In the genomic region with DNA sequence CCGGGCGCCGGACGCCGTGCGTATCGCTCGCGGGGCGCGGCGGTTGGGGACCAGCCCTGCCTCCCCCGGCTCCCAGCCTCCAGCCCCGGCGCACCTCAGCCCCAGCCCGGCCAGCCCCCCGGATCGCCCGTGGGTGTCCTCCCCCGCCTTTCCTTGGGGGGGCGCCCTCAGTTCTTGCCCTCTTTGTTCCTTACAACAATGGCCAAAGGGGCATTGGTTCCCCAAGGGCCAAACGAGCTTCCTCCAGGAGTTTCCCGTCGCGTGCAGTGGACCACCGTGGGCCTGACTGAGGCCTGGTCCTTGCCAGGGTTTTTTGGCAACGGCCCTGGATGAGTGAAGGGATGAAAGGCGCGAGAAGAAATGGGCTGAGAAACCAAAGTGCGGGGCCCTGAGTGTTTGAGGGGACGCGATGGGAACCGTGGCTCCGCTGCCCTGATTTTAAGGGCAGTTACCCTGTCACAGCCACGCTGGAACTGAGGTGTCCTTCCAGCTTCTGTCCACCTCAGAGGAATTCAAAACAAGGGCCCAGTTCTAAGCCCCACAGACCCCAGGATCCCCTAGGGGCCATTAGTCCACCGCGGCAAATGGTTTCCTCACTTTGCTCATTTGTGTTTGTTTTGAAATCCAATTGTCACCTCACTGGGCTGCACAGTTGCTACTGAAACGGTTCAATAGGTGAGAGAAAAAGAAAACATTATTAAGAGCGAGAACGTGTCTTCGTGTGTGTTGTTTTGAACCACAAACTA, we compare ENCODE assay signal across 8 cellular contexts. TPM values are rescaled to one million over a fixed set of nuclear protein-coding genes. Genes with fewer than 3 reads are reported as not detected.
A peak's percentile ranks its signal among the peaks of the same experiment; 100 is the strongest.
DNase-seq lines count a peak whose midpoint lies in the region; ATAC-seq, FAIRE-seq and TF ChIP-seq lines count a peak whose summit lies in the region.

No MANE protein-coding gene starts in this region.

- TF ChIP-seq POLR2A in K562 (conservative IDR thresholded peaks at IDR 0.05): no peak

- no peaks in the 10 kb centered on the region for H3K79me2 ChIP-seq in K562 (ENCODE audit: control insufficient read depth, insufficient read depth, low read length)

- WGBS in K562 (ENCODE audit: insufficient coverage, low coverage, missing lambda C conversion rate): 20% methylated on average over 30 of the region's 41 CpGs
- WGBS in thymus: 38% methylated on average over 41 of the region's 41 CpGs

- H3K9me3 ChIP-seq in K562 (replicated peaks; ENCODE audit: control insufficient read depth, insufficient read depth, low read depth, low read length) (no peaks in the 10 kb centered on the region), thymus (ENCODE audit: control insufficient read depth) (no peaks in the 10 kb centered on the region)

- H3K27ac ChIP-seq in K562 (ENCODE audit: extremely low read depth, low read depth, low read length) (no peak overlapping the region), thymus (ENCODE audit: low read depth) (no peak overlapping the region)

- H3K27me3 ChIP-seq in K562 (ENCODE audit: control insufficient read depth in 2 of 2, insufficient read depth in 2 of 2, low read length in 2 of 2) (peaks cover 29 to 30% of the 10 kb centered on the region in 2 experiments), kidney epithelial cell (ENCODE audit: control insufficient read depth, insufficient read depth, low read length) (no peaks in the 10 kb centered on the region), thymus (ENCODE audit: control insufficient read depth, insufficient read depth) (peaks cover 47% of the 10 kb centered on the region)

- in situ Hi-C loops in K562 (cut with MboI): no loop called here

- H3K36me3 ChIP-seq in K562 (ENCODE audit: control insufficient read depth, insufficient read depth, low read length): no peaks in the 10 kb centered on the region
- H3K36me3 ChIP-seq in kidney epithelial cell (ENCODE audit: control insufficient read depth, insufficient read depth, low read length): no peaks in the 10 kb centered on the region
- no peaks in the 10 kb centered on the region for H3K36me3 ChIP-seq in thymus (ENCODE audit: control insufficient read depth, insufficient read depth)

- TF ChIP-seq CTCF in AG09319 (IDR thresholded peaks at IDR 0.05; ENCODE audit: low read depth, low read length) (peak; percentile 25), HFF-Myc (IDR thresholded peaks at IDR 0.05; ENCODE audit: low read depth, low read length, missing control alignments) (peak; percentile 6), K562 (IDR thresholded peaks at IDR 0.05 in 2 of 3, conservative IDR thresholded peaks at IDR 0.05 in 1 of 3; ENCODE audit: insufficient read depth in 2 of 3, low read depth in 1 of 3, low read length in 3 of 3) (peak; percentile 10 to 39 (median 26); a peak in 1 of 6 replicates), kidney epithelial cell (IDR thresholded peaks at IDR 0.05; ENCODE audit: insufficient read depth, low read length, poor library complexity, severe bottlenecking) (peak; percentile 51)

- no peak for TF ChIP-seq EP300 in K562 (IDR thresholded peaks at IDR 0.05; ENCODE audit: low read length)

- no peaks in the 10 kb centered on the region for H3K9me1 ChIP-seq in K562 (ENCODE audit: control insufficient read depth, insufficient read depth, low read length)

- no TSS peak for BruUV-seq in K562 (replicated peaks; lab: Mats Ljungman, UMichigan)

- no peak for FAIRE-seq in K562 (lab: Jason Lieb, UNC)

- H3K4me3 ChIP-seq in HFF-Myc (replicated peaks; ENCODE audit: low read depth, low read length): peak overlapping the region; percentile 36; the same call in 1 of the 2 replicates
- H3K4me3 ChIP-seq in K562: no peak overlapping the region
- peak overlapping the region; percentile 58 for H3K4me3 ChIP-seq in kidney epithelial cell (ENCODE audit: low read depth, low read length)
- H3K4me3 ChIP-seq in thymus (ENCODE audit: low read length): peak overlapping the region; percentile 45

- peak; percentile 47; the same call in 1 of the 3 replicates for ATAC-seq in K562
- ATAC-seq in HG03460 (IDR thresholded peaks at IDR 0.05; ENCODE audit: unreplicated experiment): no peak

- no peak for TF ChIP-seq RAD21 in K562 (CRISPR knock-in tag; conservative IDR thresholded peaks at IDR 0.05 in 1 of 2, IDR thresholded peaks at IDR 0.05 in 1 of 2)

- CTCF ChIA-PET in K562 (lab: Yijun Ruan, JAX; ENCODE audit: low intra/inter-chr PET ratio): no interaction called here

- POLR2A ChIA-PET in K562 (lab: Yijun Ruan, JAX): interaction anchor here (0.6 to 0.7 kb wide), 2 partner anchors 10 to 18 kb away, joined by 3 to 4 read pairs; no protein-coding TSS in a partner anchor

- H3K9ac ChIP-seq in K562 (ENCODE audit: insufficient read depth in 1 of 2, low read depth in 2 of 2, low read length in 2 of 2): no peak overlapping the region

- intact Hi-C loops in K562 (cut with micrococcal nuclease): no loop called here

- no peak for DNase-seq in AG09319 (ENCODE audit: extremely low read depth, low read depth)
- DNase-seq in HFF-Myc (ENCODE audit: extremely low read depth, low read depth): no peak
- DNase-seq in K562 (ENCODE audit: extremely low read depth in 1 of 4, low spot score in 3 of 4): peak in 1 of 4 experiments; percentile 18
- no peak for DNase-seq in kidney epithelial cell (ENCODE audit: low read depth)
- DNase-seq in A172 (ENCODE audit: low spot score): no peak
- DNase-seq in NCI-H1092 treated with DMSO at 0.1 percent for 48 hours (lab: John Stamatoyannopoulos, UW): no peak

- H2AFZ ChIP-seq in K562 (ENCODE audit: low read depth, low read length): no peak overlapping the region

- H4K20me1 ChIP-seq in K562 (replicated peaks; ENCODE audit: control insufficient read depth, insufficient read depth, low read length): no peaks in the 10 kb centered on the region

- H3K4me1 ChIP-seq in K562 (replicated peaks in 1 of 2; ENCODE audit: control insufficient read depth in 2 of 2, insufficient read depth in 2 of 2, low read length in 2 of 2) (peaks cover 0 to 16% of the 10 kb centered on the region in 2 experiments; a peak in 1 of 5 replicates), thymus (ENCODE audit: control insufficient read depth, insufficient read depth, low read length) (no peaks in the 10 kb centered on the region)

- H3K4me2 ChIP-seq in K562 (ENCODE audit: insufficient read depth, low read length): no peak overlapping the region

TF ChIP-seq in K562, 482 proteins besides CTCF, POLR2A, EP300 and RAD21:
- TF ChIP-seq, protein P1, sequence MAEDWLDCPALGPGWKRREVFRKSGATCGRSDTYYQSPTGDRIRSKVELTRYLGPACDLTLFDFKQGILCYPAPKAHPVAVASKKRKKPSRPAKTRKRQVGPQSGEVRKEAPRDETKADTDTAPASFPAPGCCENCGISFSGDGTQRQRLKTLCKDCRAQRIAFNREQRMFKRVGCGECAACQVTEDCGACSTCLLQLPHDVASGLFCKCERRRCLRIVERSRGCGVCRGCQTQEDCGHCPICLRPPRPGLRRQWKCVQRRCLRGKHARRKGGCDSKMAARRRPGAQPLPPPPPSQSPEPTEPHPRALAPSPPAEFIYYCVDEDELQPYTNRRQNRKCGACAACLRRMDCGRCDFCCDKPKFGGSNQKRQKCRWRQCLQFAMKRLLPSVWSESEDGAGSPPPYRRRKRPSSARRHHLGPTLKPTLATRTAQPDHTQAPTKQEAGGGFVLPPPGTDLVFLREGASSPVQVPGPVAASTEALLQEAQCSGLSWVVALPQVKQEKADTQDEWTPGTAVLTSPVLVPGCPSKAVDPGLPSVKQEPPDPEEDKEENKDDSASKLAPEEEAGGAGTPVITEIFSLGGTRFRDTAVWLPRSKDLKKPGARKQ (CRISPR knock-in tag; IDR thresholded peaks at IDR 0.05): no peak
- TF ChIP-seq, protein P2, sequence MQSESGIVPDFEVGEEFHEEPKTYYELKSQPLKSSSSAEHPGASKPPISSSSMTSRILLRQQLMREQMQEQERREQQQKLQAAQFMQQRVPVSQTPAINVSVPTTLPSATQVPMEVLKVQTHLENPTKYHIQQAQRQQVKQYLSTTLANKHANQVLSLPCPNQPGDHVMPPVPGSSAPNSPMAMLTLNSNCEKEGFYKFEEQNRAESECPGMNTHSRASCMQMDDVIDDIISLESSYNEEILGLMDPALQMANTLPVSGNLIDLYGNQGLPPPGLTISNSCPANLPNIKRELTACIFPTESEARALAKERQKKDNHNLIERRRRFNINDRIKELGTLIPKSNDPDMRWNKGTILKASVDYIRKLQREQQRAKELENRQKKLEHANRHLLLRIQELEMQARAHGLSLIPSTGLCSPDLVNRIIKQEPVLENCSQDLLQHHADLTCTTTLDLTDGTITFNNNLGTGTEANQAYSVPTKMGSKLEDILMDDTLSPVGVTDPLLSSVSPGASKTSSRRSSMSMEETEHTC (IDR thresholded peaks at IDR 0.05): no peak
- TF ChIP-seq, protein P3, sequence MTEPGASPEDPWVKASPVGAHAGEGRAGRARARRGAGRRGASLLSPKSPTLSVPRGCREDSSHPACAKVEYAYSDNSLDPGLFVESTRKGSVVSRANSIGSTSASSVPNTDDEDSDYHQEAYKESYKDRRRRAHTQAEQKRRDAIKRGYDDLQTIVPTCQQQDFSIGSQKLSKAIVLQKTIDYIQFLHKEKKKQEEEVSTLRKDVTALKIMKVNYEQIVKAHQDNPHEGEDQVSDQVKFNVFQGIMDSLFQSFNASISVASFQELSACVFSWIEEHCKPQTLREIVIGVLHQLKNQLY (CRISPR knock-in tag; conservative IDR thresholded peaks at IDR 0.05): no peak

RNA-seq across cellular contexts. Expression of a gene that starts 1.4 kb away (rescaled TPM):
- total RNA-seq in K562 (2011; cell fraction: chromatin; rRNA removed; ENCODE audit: low replicate concordance): not detected in 2 replicates
- not detected in 2 replicates for total RNA-seq in K562 (2011; cell fraction: nucleolus; rRNA removed)
- total RNA-seq in K562 (2011; cell fraction: nucleoplasm; rRNA removed): not detected in 2 replicates
- total RNA-seq in K562 (2014; rRNA removed) (not detected in 2 replicates), K562 (2014; rRNA removed; fragmentation: Illumina TruSeq; extraction: Trizol) (not detected in 2 replicates), K562 (2015; rRNA removed; fragmentation: Illumina TruSeq; extraction: Trizol) (not detected in 2 replicates), K562 (2021) (not detected in 2 replicates), kidney epithelial cell (72.4 and 77.9 TPM in 2 replicates)
- polyA plus RNA-seq in K562 (2011; rRNA removed) (not detected in 2 replicates), K562 (2014; fragmentation: Illumina TruSeq; extraction: Trizol) (not detected in 2 replicates), K562 (2014; fragmentation: Nextera tagmentation; extraction: Ambion mirVana) (under 1 TPM in 1 of 2 experiments, not detected in 1; 0.07 TPM), K562 (2014; rRNA removed) (0.13 TPM in 1 of 2 replicates, not detected in the other), thymus (12.9 TPM)
- not detected in 2 replicates for polyA plus RNA-seq in K562 (2011; cell fraction: cytosol; rRNA removed)
- polyA plus RNA-seq in K562 (2011; cell fraction: nucleus; rRNA removed): not detected in 2 replicates
- polyA plus RNA-seq in K562 (2012): 0.05 and 0.14 TPM in 2 replicates
- not detected in 2 replicates for polyA minus RNA-seq in K562 (2011; rRNA and poly(A)+ RNA removed)
- not detected in 2 replicates for polyA minus RNA-seq in K562 (2011; cell fraction: cytosol; rRNA and poly(A)+ RNA removed)
- not detected in 2 replicates for polyA minus RNA-seq in K562 (2011; cell fraction: nucleus; rRNA and poly(A)+ RNA removed)
- total RNA-seq in A172 (2014; rRNA removed; shearing (Covaris generic)): 12.7 and 15.0 TPM in 2 replicates

Comparison
In these comparisons a context has a peak if more than half of its experiments do, and no peak if none do; other contexts are left out.
1. RNA of a gene that starts 1.4 kb away (total RNA-seq): 72.4 to 77.9 TPM in kidney epithelial cell and 12.7 to 15.0 TPM in A172; not detected in K562; every median in the first group is over 10 times any median in the second.
2. Peak in every context shown above with its lines, with median percentiles within 50 percentile points of each other: CTCF ChIP-seq.